In the genomic region with DNA sequence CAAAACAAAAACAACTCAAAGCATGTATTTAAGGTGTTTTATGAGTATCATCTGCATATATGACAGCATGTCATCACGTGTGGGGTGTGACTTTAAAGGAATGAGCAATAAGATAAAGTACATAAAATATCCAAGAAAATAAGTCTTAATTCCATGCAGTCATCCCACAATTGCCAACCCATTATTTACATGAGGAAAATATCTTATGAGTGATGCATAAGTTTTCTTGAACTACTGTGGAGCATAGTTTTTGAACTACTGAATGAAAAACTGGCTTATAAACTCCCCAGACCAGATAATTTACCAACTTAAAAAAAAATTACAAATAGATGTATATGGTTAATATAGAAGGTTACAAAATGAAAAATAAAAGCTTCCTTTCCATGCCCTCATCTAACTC, we compare ENCODE assay signal across 23 cellular contexts.
"Had no signal": no experiment of that assay in that cellular context is flagged by ENCODE, and none has a peak within 500 bp of the region (broad histone marks: within the 10 kb centered on the region; RNA-seq: fewer than 3 reads in every experiment).

No MANE protein-coding gene starts in this region.

- H3K27ac Mint-ChIP-seq: dendritic cell treated with granulocyte-macrophage colony-stimulating factor and Interleukin-4, amounts not matched to agents 40 ng/mL and 50 ng/mL, for 4 days; endodermal cell; naive B cell; nephron; neural progenitor cell; stimulated activated naive B cell treated with anti-CD40 and anti-IgM and Interleukin-4, amounts not matched to agents 10 μg/mL and 1 μg/mL and 100 μg/mL, for 72 hours; stimulated activated naive CD8-positive, alpha-beta T cell treated with anti-CD3 and anti-CD28 coated beads, Interleukin-15, Interleukin-2, amounts not matched to agents 100 ng/mL and 50 ng/mL, for 24 hours had no signal

- H3K4me1 Mint-ChIP-seq: endodermal cell, mesothelial cell of epicardium, nephron, neural progenitor cell had no signal

- H3K27me3 Mint-ChIP-seq: progenitor cell of endocrine pancreas; stimulated activated naive CD8-positive, alpha-beta T cell treated with anti-CD3 and anti-CD28 coated beads, Interleukin-15, Interleukin-2, amounts not matched to agents 100 ng/mL and 50 ng/mL, for 24 hours had no signal

- H3K9me3 Mint-ChIP-seq: dendritic cell treated with granulocyte-macrophage colony-stimulating factor and Interleukin-4, amounts not matched to agents 40 ng/mL and 50 ng/mL, for 4 days; endodermal cell; mesothelial cell of epicardium; naive B cell; nephron; neural progenitor cell; stimulated activated naive B cell treated with anti-CD40 and anti-IgM and Interleukin-4, amounts not matched to agents 10 μg/mL and 1 μg/mL and 100 μg/mL, for 72 hours; stimulated activated naive CD8-positive, alpha-beta T cell treated with anti-CD3 and anti-CD28 coated beads, Interleukin-15, Interleukin-2, amounts not matched to agents 100 ng/mL and 50 ng/mL, for 24 hours had no signal

- H3K4me3 Mint-ChIP-seq: dendritic cell treated with granulocyte-macrophage colony-stimulating factor and Interleukin-4, amounts not matched to agents 40 ng/mL and 50 ng/mL, for 4 days; endodermal cell; mesothelial cell of epicardium; naive B cell; nephron; neural progenitor cell; stimulated activated naive B cell treated with anti-CD40 and anti-IgM and Interleukin-4, amounts not matched to agents 10 μg/mL and 1 μg/mL and 100 μg/mL, for 72 hours; stimulated activated naive CD8-positive, alpha-beta T cell treated with anti-CD3 and anti-CD28 coated beads, Interleukin-15, Interleukin-2, amounts not matched to agents 100 ng/mL and 50 ng/mL, for 24 hours had no signal

- ATAC-seq: heart right ventricle; left cardiac atrium; left lung; mucosa of descending colon; stimulated activated naive B cell treated with anti-CD40 and anti-IgM and Interleukin-4, amounts not matched to agents 10 μg/mL and 1 μg/mL and 100 μg/mL, for 72 hours had no signal

- DNase-seq: effector CD8-positive, alpha-beta T cell; endodermal cell; foreskin melanocyte; glutamatergic neuron; heart right ventricle; hippocampal formation; left cardiac atrium; left lung; mesenchymal stem cell; mucosa of descending colon; naive B cell; right lobe of liver; small intestine; stimulated activated CD4-positive, alpha-beta T cell treated with anti-CD3 and anti-CD28 coated beads, Interleukin-15, amount 100 ng/mL, for 24 hours; stimulated activated CD4-positive, alpha-beta T cell treated with anti-CD3 and anti-CD28 coated beads, Interleukin-2, amount 100 ng/mL, for 48 hours; stimulated activated naive B cell treated with anti-CD40 and anti-IgM and Interleukin-4, amounts not matched to agents 10 μg/mL and 1 μg/mL and 100 μg/mL, for 72 hours; upper lobe of left lung had no signal
